Comparison of ENCODE assay signal across 22 cellular contexts in the genomic region with DNA sequence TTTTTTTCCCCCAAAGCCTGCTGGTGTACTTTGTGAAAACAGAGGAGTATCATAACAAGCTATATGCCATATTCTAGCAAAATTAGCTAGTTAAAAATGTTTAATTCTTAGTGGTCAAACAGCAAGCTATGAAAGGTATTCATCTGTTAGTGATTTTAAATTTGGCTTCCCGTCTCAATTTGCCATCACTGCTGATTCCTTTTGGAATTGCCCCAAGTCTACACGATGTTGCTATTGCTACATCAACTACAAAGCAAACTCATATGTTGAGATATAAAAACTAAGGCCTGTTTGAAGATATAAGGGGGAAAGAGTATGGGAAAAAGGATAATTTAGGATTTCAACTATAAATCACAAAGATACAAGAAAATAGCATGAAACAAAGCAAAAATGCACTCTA.
"Had no signal": no experiment of that assay in that cellular context is flagged by ENCODE, and none has a peak within 500 bp of the region (broad histone marks: within the 10 kb centered on the region; RNA-seq: fewer than 3 reads in every experiment).

No MANE protein-coding gene starts in this region.

- H3K9me3 Mint-ChIP-seq: effector memory CD8-positive, alpha-beta T cell; natural killer cell; stimulated activated effector memory CD8-positive, alpha-beta T cell treated with anti-CD3 and anti-CD28 coated beads, Interleukin-12 subunit alpha, Interleukin-12 subunit beta, amount 100 ng/mL, for 72 hours; type B pancreatic cell had no signal

- H3K36me3 ChIP-seq: gastrocnemius medialis, lower lobe of right lung, ovary, sigmoid colon, stomach, tibial artery had no signal

- H3K27ac Mint-ChIP-seq: effector memory CD8-positive, alpha-beta T cell; natural killer cell; stimulated activated effector memory CD8-positive, alpha-beta T cell treated with anti-CD3 and anti-CD28 coated beads, Interleukin-12 subunit alpha, Interleukin-12 subunit beta, amount 100 ng/mL, for 72 hours had no signal

- H3K36me3 Mint-ChIP-seq: natural killer cell; stimulated activated effector memory CD8-positive, alpha-beta T cell treated with anti-CD3 and anti-CD28 coated beads, Interleukin-12 subunit alpha, Interleukin-12 subunit beta, amount 100 ng/mL, for 72 hours; type B pancreatic cell had no signal

- H3K9me3 ChIP-seq: gastrocnemius medialis, lower lobe of right lung, ovary, psoas muscle, sigmoid colon, stomach, testis, tibial artery had no signal

- H3K4me3 Mint-ChIP-seq: effector memory CD8-positive, alpha-beta T cell; natural killer cell; stimulated activated effector memory CD8-positive, alpha-beta T cell treated with anti-CD3 and anti-CD28 coated beads, Interleukin-12 subunit alpha, Interleukin-12 subunit beta, amount 100 ng/mL, for 72 hours had no signal

- ATAC-seq: effector memory CD8-positive, alpha-beta T cell; gastrocnemius medialis; left ventricle myocardium superior; lower lobe of right lung; natural killer cell; psoas muscle; right cardiac atrium; stimulated activated effector memory CD8-positive, alpha-beta T cell treated with anti-CD3 and anti-CD28 coated beads, Interleukin-12 subunit alpha, Interleukin-12 subunit beta, amount 100 ng/mL, for 72 hours had no signal

- DNase-seq: cortex of kidney; effector memory CD8-positive, alpha-beta T cell; erythroblast; gastrocnemius medialis; head of caudate nucleus; left ventricle myocardium superior; lower lobe of right lung; natural killer cell; nucleus accumbens; ovary; posterior cingulate gyrus; psoas muscle; right cardiac atrium; sigmoid colon; stimulated activated CD4-positive, alpha-beta T cell treated with anti-CD3 and anti-CD28 coated beads, Interleukin-2, amount 100 ng/mL, for 24 hours; stimulated activated CD4-positive, alpha-beta T cell treated with anti-CD3 and anti-CD28 coated beads, Interleukin-4, amount 100 ng/mL, for 24 hours; stimulated activated naive CD4-positive, alpha-beta T cell treated with Interleukin-2 at 50 U/mL for 16 hours; stomach; testis; tibial artery had no signal

- H3K27me3 ChIP-seq: gastrocnemius medialis, ovary, sigmoid colon, stomach, testis, tibial artery had no signal

- H3K27ac ChIP-seq: gastrocnemius medialis, lower lobe of right lung, ovary, psoas muscle, sigmoid colon, stomach, testis, tibial artery had no signal

- H3K4me1 Mint-ChIP-seq: natural killer cell; stimulated activated effector memory CD8-positive, alpha-beta T cell treated with anti-CD3 and anti-CD28 coated beads, Interleukin-12 subunit alpha, Interleukin-12 subunit beta, amount 100 ng/mL, for 72 hours had no signal

- H3K4me3 ChIP-seq: gastrocnemius medialis, lower lobe of right lung, ovary, psoas muscle, sigmoid colon, stomach, testis, tibial artery had no signal

- H3K4me1 ChIP-seq: gastrocnemius medialis, lower lobe of right lung, psoas muscle, sigmoid colon, stomach, testis, tibial artery had no signal
